ENCODE assay signal across 23 cellular contexts in genomic region chr6:45854343-45854742, GRCh38.
DNase-seq lines count a peak whose midpoint lies in the region; ATAC-seq and TF ChIP-seq lines count a peak whose summit lies in the region.
"Had no signal": no experiment of that assay in that cellular context is flagged by ENCODE, and none has a peak within 500 bp of the region (broad histone marks: within the 10 kb centered on the region; RNA-seq: fewer than 3 reads in every experiment).

No MANE protein-coding gene starts in this region.

- H3K36me3 Mint-ChIP-seq in naive thymus-derived CD8-positive, alpha-beta T cell, result peaks cover 0 to 7% (median 0%) of the 10 kb centered on the region in 3 donors
- H3K36me3 Mint-ChIP-seq in naive thymus-derived CD4-positive, alpha-beta T cell, result peaks cover 0 to 4% (median 0%) of the 10 kb centered on the region in 5 donors

- CTCF ChIA-PET in naive thymus-derived CD4-positive, alpha-beta T cell (lab: Charles Lee), result no interaction called here

- no peaks in the 10 kb centered on the region for H3K4me1 Mint-ChIP-seq in naive thymus-derived CD8-positive, alpha-beta T cell
- H3K4me1 Mint-ChIP-seq in naive thymus-derived CD4-positive, alpha-beta T cell, result no peaks in the 10 kb centered on the region

- H3K4me3 ChIP-seq in hepatocyte (no peak overlapping the region), sigmoid colon (no peak overlapping the region), tibial artery (no peak overlapping the region)
- no peak overlapping the region for H3K4me3 ChIP-seq in naive thymus-derived CD4-positive, alpha-beta T cell (ENCODE audit: low read length)
- H3K4me3 ChIP-seq: A549, GM12878, GM23248, HAP-1 had no signal

- no peak for TF ChIP-seq CTCF in hepatocyte (IDR thresholded peaks at IDR 0.05; ENCODE audit: poor library complexity)
- no peak for TF ChIP-seq CTCF in sigmoid colon (IDR thresholded peaks at IDR 0.05)
- no peak for TF ChIP-seq CTCF in tibial artery (IDR thresholded peaks at IDR 0.05)

- H3K9me3 ChIP-seq in hepatocyte (ENCODE audit: low read depth) (no peaks in the 10 kb centered on the region), sigmoid colon (no peaks in the 10 kb centered on the region), tibial artery (no peaks in the 10 kb centered on the region)
- H3K9me3 ChIP-seq in naive thymus-derived CD4-positive, alpha-beta T cell (ENCODE audit: control insufficient read depth in 2 of 3, low read length in 3 of 3), result no peaks in the 10 kb centered on the region
- H3K9me3 ChIP-seq: A549, BE2C, HAP-1, SK-N-SH had no signal

- H3K4me1 ChIP-seq in hepatocyte (ENCODE audit: insufficient read depth), result no peaks in the 10 kb centered on the region
- peaks cover 0 to 13% (median 0%) of the 10 kb centered on the region in 4 donors for H3K4me1 ChIP-seq in sigmoid colon
- H3K4me1 ChIP-seq in tibial artery, result no peaks in the 10 kb centered on the region
- H3K4me1 ChIP-seq in naive thymus-derived CD4-positive, alpha-beta T cell (ENCODE audit: control insufficient read depth in 2 of 2, insufficient read depth in 2 of 2, low read length in 2 of 2), result no peaks in the 10 kb centered on the region
- H3K4me1 ChIP-seq: A549, BE2C, HAP-1 had no signal

- ATAC-seq in naive thymus-derived CD8-positive, alpha-beta T cell, result no peak
- ATAC-seq in naive thymus-derived CD4-positive, alpha-beta T cell, result no peak
- ATAC-seq: A549, GM12878, PC-3 had no signal

- peaks cover 2 to 14% (median 8%) of the 10 kb centered on the region in 5 donors for H3K27me3 Mint-ChIP-seq in naive thymus-derived CD8-positive, alpha-beta T cell
- H3K27me3 Mint-ChIP-seq in naive thymus-derived CD4-positive, alpha-beta T cell, result peaks cover 2 to 23% (median 16%) of the 10 kb centered on the region in 5 donors

- H3K27ac ChIP-seq in hepatocyte (no peak overlapping the region), sigmoid colon (peak overlapping the region in 3 of 4 donors; percentile 4 to 65 (median 24)), tibial artery (no peak overlapping the region)
- no peak overlapping the region for H3K27ac ChIP-seq in naive thymus-derived CD4-positive, alpha-beta T cell (ENCODE audit: low read depth, low read length)
- H3K27ac ChIP-seq: A549, GM23248 had no signal

- H3K79me2 ChIP-seq in hepatocyte, result no peaks in the 10 kb centered on the region

- H3K27me3 ChIP-seq in hepatocyte (peaks cover 3% of the 10 kb centered on the region), sigmoid colon (no peaks in the 10 kb centered on the region), tibial artery (no peaks in the 10 kb centered on the region)
- H3K27me3 ChIP-seq in naive thymus-derived CD4-positive, alpha-beta T cell (ENCODE audit: control insufficient read depth in 2 of 2, insufficient read depth in 2 of 2, low read length in 2 of 2), result no peaks in the 10 kb centered on the region
- H3K27me3 ChIP-seq: BE2C had no signal

- no peaks in the 10 kb centered on the region for H3K9me3 Mint-ChIP-seq in naive thymus-derived CD8-positive, alpha-beta T cell
- peaks cover 0 to 4% (median 0%) of the 10 kb centered on the region in 11 donors for H3K9me3 Mint-ChIP-seq in naive thymus-derived CD4-positive, alpha-beta T cell

- peak overlapping the region; percentile 39 for H2AFZ ChIP-seq in hepatocyte
- H2AFZ ChIP-seq: GM23248 had no signal

- POLR2A ChIA-PET in naive thymus-derived CD8-positive, alpha-beta T cell (lab: Charles Lee), result no interaction called here
- POLR2A ChIA-PET in naive thymus-derived CD4-positive, alpha-beta T cell (lab: Charles Lee), result no interaction called here

- H3K4me2 ChIP-seq in hepatocyte, result peak overlapping the region; percentile 28
- H3K4me2 ChIP-seq: A549, SK-N-SH had no signal

- H3K27ac Mint-ChIP-seq in naive thymus-derived CD8-positive, alpha-beta T cell, result no peak overlapping the region
- no peak overlapping the region for H3K27ac Mint-ChIP-seq in naive thymus-derived CD4-positive, alpha-beta T cell

- WGBS in hepatocyte (ENCODE audit: low lambda C conversion rate, missing lambda C conversion rate), result 48% methylated on average over 9 of the region's 9 CpGs
- 72 to 75% methylated on average over 9 of the region's 9 CpGs for WGBS in sigmoid colon, 2 donors

- no peaks in the 10 kb centered on the region for H4K20me1 ChIP-seq in hepatocyte (ENCODE audit: insufficient read depth, poor library complexity, severe bottlenecking)

- no peak overlapping the region for H3K4me3 Mint-ChIP-seq in naive thymus-derived CD8-positive, alpha-beta T cell
- no peak overlapping the region for H3K4me3 Mint-ChIP-seq in naive thymus-derived CD4-positive, alpha-beta T cell

- TF ChIP-seq POLR2A in sigmoid colon (IDR thresholded peaks at IDR 0.05), result no peak

- H3K36me3 ChIP-seq in hepatocyte (replicated peaks; ENCODE audit: insufficient read depth, low read depth) (no peaks in the 10 kb centered on the region), sigmoid colon (no peaks in the 10 kb centered on the region), tibial artery (no peaks in the 10 kb centered on the region)
- no peaks in the 10 kb centered on the region for H3K36me3 ChIP-seq in naive thymus-derived CD4-positive, alpha-beta T cell (ENCODE audit: control insufficient read depth in 2 of 3, insufficient read depth in 3 of 3, low read length in 3 of 3)
- H3K36me3 ChIP-seq: BE2C, HAP-1 had no signal

- H3K9me2 ChIP-seq in hepatocyte (replicated peaks; ENCODE audit: insufficient read depth), result no peaks in the 10 kb centered on the region
- H3K9me2 ChIP-seq: SK-N-SH had no signal

- peak; percentile 28 for DNase-seq in NCI-H2171 treated with DMSO at 0.1 percent for 48 hours (lab: John Stamatoyannopoulos, UW)
- DNase-seq in NCI-H2171 (lab: John Stamatoyannopoulos, UW), result no peak
- DNase-seq in NCI-H748 treated with DMSO at 0.1 percent for 48 hours (lab: John Stamatoyannopoulos, UW), result peak; percentile 52
- no peak for DNase-seq in hepatocyte (ENCODE audit: low spot score)
- no peak for DNase-seq in sigmoid colon
- no peak for DNase-seq in tibial artery
- no peak for DNase-seq in naive thymus-derived CD8-positive, alpha-beta T cell
- DNase-seq in naive thymus-derived CD4-positive, alpha-beta T cell, result no peak
- DNase-seq: BE2C, DND-41, GM23248, KBM-7, MM.1S, NCI-H1048, NCI-H1436 treated with DMSO at 0.1 percent for 48 hours, NCI-H2029, NCI-H510A treated with DMSO at 0.1 percent for 48 hours, PC-3, Right ventricle myocardium superior, SK-N-SH had no signal

- no peak for TF ChIP-seq EP300 in sigmoid colon (IDR thresholded peaks at IDR 0.05)

- intact Hi-C loops in sigmoid colon (cut with DNase I) (no loop called here), tibial artery (cut with DNase I; ENCODE audit: low total_unique reads) (no loop called here)
- intact Hi-C loops in naive thymus-derived CD4-positive, alpha-beta T cell (cut with micrococcal nuclease), result no loop called here

Comparison
In these comparisons a context has a peak if more than half of its experiments do, and no peak if none do; other contexts are left out.
1. DNase-seq: peak in NCI-H2171 treated with DMSO at 0.1 percent for 48 hours (single experiment) and NCI-H748 treated with DMSO at 0.1 percent for 48 hours (single experiment); none in NCI-H2171 (single experiment), hepatocyte (single experiment), sigmoid colon (single experiment), tibial artery (0 of 2), naive thymus-derived CD8-positive, alpha-beta T cell (0 of 10) and naive thymus-derived CD4-positive, alpha-beta T cell (0 of 9).
2. H3K27ac ChIP-seq: peak in sigmoid colon (3 of 4); none in hepatocyte (single experiment), tibial artery (0 of 2) and naive thymus-derived CD4-positive, alpha-beta T cell (single experiment).